9 cellular contexts compared by ENCODE assay signal in genomic region chr16:87492721-87493554, GRCh38. TPM values are rescaled to one million over a fixed set of nuclear protein-coding genes. Genes with fewer than 3 reads are reported as not detected.
A peak's percentile ranks its signal among the peaks of the same experiment; 100 is the strongest.
DNase-seq lines count a peak whose midpoint lies in the region; ATAC-seq, FAIRE-seq and TF ChIP-seq lines count a peak whose summit lies in the region.
"Had no signal": no experiment of that assay in that cellular context is flagged by ENCODE, and none has a peak within 500 bp of the region (broad histone marks: within the 10 kb centered on the region; RNA-seq: fewer than 3 reads in every experiment).

Gene ZCCHC14 (minus strand): TSS chr16:87493024. CDS start chr16:87492238, 786 bp downstream.

- H4K20me1 ChIP-seq in HepG2 (ENCODE audit: insufficient read depth, low read length): peaks cover 37% of the 10 kb centered on the region

- H3K36me3 ChIP-seq in BE2C: peaks cover 8% of the 10 kb centered on the region
- H3K36me3 ChIP-seq in HepG2 (replicated peaks in 1 of 2; ENCODE audit: control insufficient read depth in 1 of 2, insufficient read depth in 2 of 2, low read length in 2 of 2): no peaks in the 10 kb centered on the region

- no peak for TF ChIP-seq CTCF in BE2C (IDR thresholded peaks at IDR 0.05; ENCODE audit: low read depth, low read length)
- no peak for TF ChIP-seq CTCF in HepG2 (CRISPR knock-in tag; IDR thresholded peaks at IDR 0.05)

- H3K79me2 ChIP-seq in HepG2 (ENCODE audit: insufficient read depth, low read length): peaks cover 41% of the 10 kb centered on the region

- no peaks in the 10 kb centered on the region for H3K27me3 ChIP-seq in BE2C
- no peaks in the 10 kb centered on the region; a peak in 1 of 5 replicates for H3K27me3 ChIP-seq in HepG2 (ENCODE audit: control insufficient read depth in 1 of 2, insufficient read depth in 2 of 2, low read length in 2 of 2)

- H3K4me3 ChIP-seq in BE2C (ENCODE audit: low read depth, low read length) (peak within 1 kb of the TSS; percentile 68), HepG2 (replicated peaks in 1 of 3; ENCODE audit: insufficient read depth in 1 of 3, low read depth in 2 of 3, low read length in 3 of 3) (peak within 1 kb of the TSS; percentile 67 to 93 (median 85))

- CTCF ChIA-PET in HepG2 (lab: Yijun Ruan, JAX; ENCODE audit: low intra/inter-chr PET ratio, low total read pairs): no interaction called here

- peak within 1 kb of the TSS; percentile 63 for H3K27ac ChIP-seq in HepG2 (ENCODE audit: extremely low read length, insufficient read depth, low read length)

- TF ChIP-seq POLR2A in HepG2 (IDR thresholded peaks at IDR 0.05; ENCODE audit: insufficient read depth in 1 of 2, low read depth in 2 of 2, low read length in 2 of 2): peak; percentile 40 to 91; a peak in 3 of 4 replicates

- no TSS peak for BruUV-seq in HepG2 (replicated peaks; lab: Mats Ljungman, UMichigan)

- H3K4me2 ChIP-seq in HepG2 (ENCODE audit: low read depth, low read length): peak within 1 kb of the TSS; percentile 97

- WGBS in HepG2 (ENCODE audit: low lambda C conversion rate): under 1% methylated on average over 58 of the region's 116 CpGs

- H2AFZ ChIP-seq in HepG2 (ENCODE audit: low read length): no peak within 1 kb of the TSS

- TF ChIP-seq EP300 in HepG2 (IDR thresholded peaks at IDR 0.05; ENCODE audit: low read depth in 2 of 2, low read length in 2 of 2): peak; percentile 8 to 46; a peak in 2 of 4 replicates
- TF ChIP-seq EP300 in HepG2 (CRISPR knock-in tag; IDR thresholded peaks at IDR 0.05; ENCODE audit: borderline replicate concordance): no peak

- peak within 1 kb of the TSS; percentile 72 for H3K9ac ChIP-seq in HepG2 (ENCODE audit: insufficient read depth, low read depth, low read length)

- ATAC-seq in HG03439 (IDR thresholded peaks at IDR 0.05; ENCODE audit: unreplicated experiment) (peak; percentile 82), HepG2 (peak; percentile 75)

- POLR2A ChIA-PET in HepG2 (lab: Yijun Ruan, JAX): interaction anchor here (1.7 kb wide), 1 partner anchor 14 kb away, joined by 5 read pairs; no protein-coding TSS in a partner anchor

- H3K9me3 ChIP-seq in BE2C (no peaks in the 10 kb centered on the region), HepG2 (ENCODE audit: low read length) (no peaks in the 10 kb centered on the region)

- in situ Hi-C loops in HepG2 (cut with HindIII; ENCODE audit: extremely low pct_ligation_motif_present, low pct_unique_long_range_greater_than_20kb): loop anchor here (5.0 kb wide), 1 partner anchor 49 kb away; no protein-coding TSS in a partner anchor

- TF ChIP-seq RAD21 in HepG2 (CRISPR knock-in tag; IDR thresholded peaks at IDR 0.05): peak; percentile 86

- DNase-seq in BE2C (peak; percentile 100), GM19238 (ENCODE audit: insufficient read length, low spot score) (peak; percentile 98), NCI-H524 treated with DMSO at 0.1 percent for 48 hours (lab: John Stamatoyannopoulos, UW) (peak; percentile 85), dermis blood vessel endothelial cell (peak; percentile 99), HepG2 (ENCODE audit: low spot score) (peak; percentile 97)
- DNase-seq in activated CD4-positive, alpha-beta T cell treated with anti-CD3 and anti-CD28 coated beads, Interleukin-2, amount 50 U/mL, for 24 hours (ENCODE audit: low read depth in 1 of 2, low spot score in 1 of 2): peak; percentile 98
- DNase-seq in stimulated activated CD4-positive, alpha-beta T cell treated with anti-CD3 and anti-CD28 coated beads, Interleukin-2, amount 100 ng/mL, for 4 hours (ENCODE audit: low read depth): peak; percentile 99

- peak; percentile 67 for FAIRE-seq in HepG2 (lab: Jason Lieb, UNC)
- FAIRE-seq: TTC549 had no signal

- H3K4me1 ChIP-seq in BE2C (no peaks in the 10 kb centered on the region), HepG2 (ENCODE audit: insufficient read depth, low read length) (peaks cover 70% of the 10 kb centered on the region)

- intact Hi-C loops in HepG2 (cut with micrococcal nuclease; ENCODE audit: unreplicated experiment): loop anchor here (1.0 kb wide), 1 partner anchor 35 kb away; no protein-coding TSS in a partner anchor

TF ChIP-seq in HepG2, 621 proteins besides CTCF, POLR2A, EP300 and RAD21 (continues in another document):
- TF ChIP-seq, protein P1, sequence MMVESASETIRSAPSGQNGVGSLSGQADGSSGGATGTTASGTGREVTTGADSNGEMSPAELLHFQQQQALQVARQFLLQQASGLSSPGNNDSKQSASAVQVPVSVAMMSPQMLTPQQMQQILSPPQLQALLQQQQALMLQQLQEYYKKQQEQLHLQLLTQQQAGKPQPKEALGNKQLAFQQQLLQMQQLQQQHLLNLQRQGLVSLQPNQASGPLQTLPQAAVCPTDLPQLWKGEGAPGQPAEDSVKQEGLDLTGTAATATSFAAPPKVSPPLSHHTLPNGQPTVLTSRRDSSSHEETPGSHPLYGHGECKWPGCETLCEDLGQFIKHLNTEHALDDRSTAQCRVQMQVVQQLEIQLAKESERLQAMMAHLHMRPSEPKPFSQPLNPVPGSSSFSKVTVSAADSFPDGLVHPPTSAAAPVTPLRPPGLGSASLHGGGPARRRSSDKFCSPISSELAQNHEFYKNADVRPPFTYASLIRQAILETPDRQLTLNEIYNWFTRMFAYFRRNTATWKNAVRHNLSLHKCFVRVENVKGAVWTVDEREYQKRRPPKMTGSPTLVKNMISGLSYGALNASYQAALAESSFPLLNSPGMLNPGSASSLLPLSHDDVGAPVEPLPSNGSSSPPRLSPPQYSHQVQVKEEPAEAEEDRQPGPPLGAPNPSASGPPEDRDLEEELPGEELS (CRISPR knock-in tag; IDR thresholded peaks at IDR 0.05): no peak
- TF ChIP-seq CBX5 (CRISPR knock-in tag; IDR thresholded peaks at IDR 0.05; ENCODE audit: borderline replicate concordance) (peak; percentile 25; the same call in 1 of the 2 replicates), ZNF136 (CRISPR knock-in tag; IDR thresholded peaks at IDR 0.05; ENCODE audit: low read depth) (0 out of 2 replicates have a peak, but pooled peaks have one; percentile 46), ZNF3 (CRISPR knock-in tag; IDR thresholded peaks at IDR 0.05) (peak; percentile 40; the same call in 1 of the 2 replicates), REXO4 (CRISPR knock-in tag; IDR thresholded peaks at IDR 0.05; ENCODE audit: borderline replicate concordance) (no peak), KLF6 (CRISPR knock-in tag; IDR thresholded peaks at IDR 0.05) (no peak), UBTF (CRISPR knock-in tag; IDR thresholded peaks at IDR 0.05) (peak; percentile 77; the same call in 1 of the 2 replicates)

RNA-seq across cellular contexts. Expression of gene ZCCHC14, which starts in this region (rescaled TPM):
- polyA plus RNA-seq in BE2C (2012; ENCODE audit: insufficient read depth, insufficient read length, low read depth): 25.0 TPM
- total RNA-seq in dermis blood vessel endothelial cell (7.5 and 12.5 TPM in 2 replicates), HepG2 (2016; rRNA removed; fragmentation: Illumina TruSeq; extraction: Trizol) (12.5 and 20.4 TPM in 2 replicates)
- 10.4 and 15.8 TPM in 2 replicates for total RNA-seq in HepG2 (2016; cell fraction: cytosol; rRNA removed; fragmentation: Illumina TruSeq; extraction: Trizol; ENCODE audit: low read depth)
- 11.4 and 19.2 TPM in 2 replicates for total RNA-seq in HepG2 (2016; cell fraction: insoluble cytoplasmic fraction; rRNA removed; fragmentation: Illumina TruSeq; extraction: Trizol)
- 9.4 and 10.4 TPM in 2 replicates for total RNA-seq in HepG2 (2016; cell fraction: membrane; rRNA removed; fragmentation: Illumina TruSeq; extraction: Trizol)
- 21.7 and 25.2 TPM in 2 replicates for total RNA-seq in HepG2 (2016; cell fraction: nucleus; rRNA removed; fragmentation: Illumina TruSeq; extraction: Trizol)
- polyA plus RNA-seq in HepG2 (2011; rRNA removed): 12.4 and 13.9 TPM in 2 replicates
- 7.2 and 8.1 TPM in 2 replicates for polyA plus RNA-seq in HepG2 (2011; cell fraction: cytosol; rRNA removed)
- 44.4 and 55.9 TPM in 2 replicates for polyA plus RNA-seq in HepG2 (2011; cell fraction: nucleus; rRNA removed)
- 24.9 and 25.6 TPM in 2 replicates for polyA plus RNA-seq in HepG2 (2012)
- 0.75 and 0.90 TPM in 2 replicates for polyA plus RNA-seq in HepG2 (2016; cell fraction: cytosol; fragmentation: Illumina TruSeq; extraction: Trizol; ENCODE audit: low read depth)
- 19.5 and 24.4 TPM in 2 replicates for polyA plus RNA-seq in HepG2 (2016; cell fraction: insoluble cytoplasmic fraction; fragmentation: Illumina TruSeq; extraction: Trizol; ENCODE audit: low read depth)
- polyA plus RNA-seq in HepG2 (2016; cell fraction: membrane; fragmentation: Illumina TruSeq; extraction: Trizol; ENCODE audit: low read depth): 3.1 and 3.9 TPM in 2 replicates
- polyA plus RNA-seq in HepG2 (2016; cell fraction: nucleus; fragmentation: Illumina TruSeq; extraction: Trizol; ENCODE audit: insufficient read depth, low read depth): 46.5 and 48.4 TPM in 2 replicates
- 16.6 and 28.7 TPM in 2 replicates for polyA minus RNA-seq in HepG2 (2011; rRNA and poly(A)+ RNA removed; ENCODE audit: low replicate concordance)
- polyA minus RNA-seq in HepG2 (2011; cell fraction: cytosol; rRNA and poly(A)+ RNA removed): 20.6 and 23.9 TPM in 2 replicates
- 24.0 and 26.7 TPM in 2 replicates for polyA minus RNA-seq in HepG2 (2011; cell fraction: nucleus; rRNA and poly(A)+ RNA removed)

Comparison
In these comparisons a context has a peak if more than half of its experiments do, and no peak if none do; other contexts are left out.
1. Peak in every context shown above with its lines: DNase-seq, ATAC-seq, H3K4me3 ChIP-seq and H3K27ac ChIP-seq.